ENCODE assay signal across 8 cellular contexts in genomic region chr2:121736140-121736461, GRCh38. TPM values are rescaled to one million over a fixed set of nuclear protein-coding genes. Genes with fewer than 3 reads are reported as not detected.
DNase-seq lines count a peak whose midpoint lies in the region; ATAC-seq and TF ChIP-seq lines count a peak whose summit lies in the region.

No MANE protein-coding gene starts in this region.

- peaks cover 25% of the 10 kb centered on the region for H4K20me1 ChIP-seq in Loucy (ENCODE audit: insufficient read depth, low read length, poor library complexity, severe bottlenecking)
- peaks cover 21% of the 10 kb centered on the region for H4K20me1 ChIP-seq in neural progenitor cell (ENCODE audit: low read depth)

- H3K9ac ChIP-seq in Loucy (ENCODE audit: low read depth, low read length, poor library complexity, severe bottlenecking) (peak overlapping the region; percentile 84), neural progenitor cell (peak overlapping the region; percentile 67)

- H3K4me1 Mint-ChIP-seq in CD14-positive monocyte (peaks cover 30% of the 10 kb centered on the region), neural progenitor cell (peaks cover 9% of the 10 kb centered on the region)

- H3K27me3 Mint-ChIP-seq in CD14-positive monocyte (ENCODE audit: low read depth in 3 of 3) (peaks cover 0 to 6% (median 0%) of the 10 kb centered on the region in 3 donors), neural progenitor cell (ENCODE audit: insufficient read depth, low read depth) (peaks cover 7% of the 10 kb centered on the region)

- H3K79me2 ChIP-seq in Loucy (ENCODE audit: insufficient read depth, low read length), result peaks cover 54% of the 10 kb centered on the region
- H3K79me2 ChIP-seq in neural progenitor cell (ENCODE audit: low read depth), result peaks cover 41% of the 10 kb centered on the region

- TF ChIP-seq CTCF in CD14-positive monocyte (IDR thresholded peaks at IDR 0.05), result no peak
- TF ChIP-seq CTCF in Loucy (conservative IDR thresholded peaks at IDR 0.05; ENCODE audit: low read length), result no peak
- no peak for TF ChIP-seq CTCF in dorsolateral prefrontal cortex (IDR thresholded peaks at IDR 0.05 in 54 of 56, conservative IDR thresholded peaks at IDR 0.05 in 2 of 56; ENCODE audit: low read depth in 1 of 56, partially characterized antibody in 56 of 56)
- TF ChIP-seq CTCF in neural progenitor cell (IDR thresholded peaks at IDR 0.05), result no peak

- H3K27ac ChIP-seq in dorsolateral prefrontal cortex (peak overlapping the region in 46 of 59 donors; percentile 10 to 89 (median 74)), neural progenitor cell (no peak overlapping the region)

- peaks cover 0 to 5% (median 0%) of the 10 kb centered on the region in 7 donors for H3K9me3 Mint-ChIP-seq in CD14-positive monocyte
- no peaks in the 10 kb centered on the region for H3K9me3 Mint-ChIP-seq in neural progenitor cell

- H3K27ac Mint-ChIP-seq in CD14-positive monocyte (peak overlapping the region; percentile 94 to 97 (median 96)), neural progenitor cell (no peak overlapping the region)

- H3K4me2 ChIP-seq in Loucy (ENCODE audit: low read depth, low read length, poor library complexity, severe bottlenecking), result peak overlapping the region; percentile 79
- H3K4me2 ChIP-seq in neural progenitor cell, result peak overlapping the region; percentile 87

- no peak for ATAC-seq in HG02970 (IDR thresholded peaks at IDR 0.05; ENCODE audit: low FRiP score, unreplicated experiment)
- ATAC-seq in HG02938 (IDR thresholded peaks at IDR 0.05; ENCODE audit: unreplicated experiment), result no peak

- H3K4me3 ChIP-seq in Loucy (ENCODE audit: low read length, poor library complexity, severe bottlenecking), result peak overlapping the region; percentile 89
- peak overlapping the region; percentile 51 to 97 (median 90) for H3K4me3 ChIP-seq in dorsolateral prefrontal cortex
- peak overlapping the region; percentile 77 for H3K4me3 ChIP-seq in neural progenitor cell

- H3K4me3 Mint-ChIP-seq in CD14-positive monocyte (peak overlapping the region; percentile 96 to 98), neural progenitor cell (peak overlapping the region; percentile 98)

- intact Hi-C loops in CD14-positive monocyte (cut with micrococcal nuclease) (loop anchor here (1.0 to 10.0 kb wide), 6 partner anchors 19 to 205 kb away; partner anchors contain the start of genes RNU4ATAC (in 2 of the 2) and TSN (in 2 of the 2)), dorsolateral prefrontal cortex (cut with DNase I) (loop anchor here (1.0 to 10.0 kb wide), 6 partner anchors 19 to 334 kb away; partner anchors contain the start of genes CLASP1 (in 2 of the 2), RNU4ATAC (in 2 of the 2) and TSN (in 1 of the 2))

- H3K9me3 ChIP-seq in Loucy (ENCODE audit: insufficient read depth, low read depth, low read length) (no peaks in the 10 kb centered on the region), neural progenitor cell (ENCODE audit: low read depth) (no peaks in the 10 kb centered on the region)

- H3K4me1 ChIP-seq in Loucy (ENCODE audit: insufficient read depth, low read length, poor library complexity, severe bottlenecking) (peaks cover 20% of the 10 kb centered on the region), neural progenitor cell (peaks cover 9% of the 10 kb centered on the region)

- H2AFZ ChIP-seq in Loucy (ENCODE audit: low read length) (peak overlapping the region; percentile 83), neural progenitor cell (replicated peaks) (peak overlapping the region; percentile 14)

- DNase-seq in CD14-positive monocyte (ENCODE audit: low spot score), result no peak
- DNase-seq in dorsolateral prefrontal cortex, result no peak
- DNase-seq in neural progenitor cell (ENCODE audit: low spot score), result no peak
- DNase-seq in DMS114 treated with DMSO at 0.1 percent for 48 hours (lab: John Stamatoyannopoulos, UW; ENCODE audit: unreplicated experiment), result no peak
- no peak for DNase-seq in cerebellar nuclear complex (lab: John Stamatoyannopoulos, UW)

- H3K36me3 ChIP-seq in Loucy (ENCODE audit: insufficient read depth, low read length) (peaks cover 18% of the 10 kb centered on the region), neural progenitor cell (no peaks in the 10 kb centered on the region)

- H3K27me3 ChIP-seq in Loucy (ENCODE audit: insufficient read depth, low read length, poor library complexity, severe bottlenecking) (no peaks in the 10 kb centered on the region), dorsolateral prefrontal cortex (no peaks in the 10 kb centered on the region), neural progenitor cell (no peaks in the 10 kb centered on the region)

- H3F3A ChIP-seq in Loucy (ENCODE audit: low read depth), result no peaks in the 10 kb centered on the region
- H3F3A ChIP-seq in neural progenitor cell (ENCODE audit: low read depth), result peaks cover 10% of the 10 kb centered on the region

- no peaks in the 10 kb centered on the region for H3K9me2 ChIP-seq in Loucy (replicated peaks; ENCODE audit: low read depth, low read length)

- H3K36me3 Mint-ChIP-seq in CD14-positive monocyte (peaks cover 19 to 39% of the 10 kb centered on the region in 2 donors), neural progenitor cell (peaks cover 15% of the 10 kb centered on the region)

RNA-seq across cellular contexts. Expression of gene NIFK, which starts 0.6 kb away (rescaled TPM):
- polyA plus RNA-seq in CD14-positive monocyte, result 10 to 100 TPM; 30.6 to 32.6 TPM
- total RNA-seq in dorsolateral prefrontal cortex (10 to 100 TPM; 16.8 to 47.3 (median 29.2) TPM), neural progenitor cell (ENCODE audit: low replicate concordance) (39.3 and 126 TPM in 2 replicates)

RNA-seq across cellular contexts. Expression of gene TSN, which starts 19.4 kb away (rescaled TPM):
- 10 to 100 TPM; 65.5 to 66.5 TPM for polyA plus RNA-seq in CD14-positive monocyte
- total RNA-seq in dorsolateral prefrontal cortex (10 to 100 TPM; 42.4 to 82.9 (median 58.1) TPM), neural progenitor cell (ENCODE audit: low replicate concordance) (64.9 and 86.9 TPM in 2 replicates)
